13 cellular contexts compared by ENCODE assay signal in the genomic region with DNA sequence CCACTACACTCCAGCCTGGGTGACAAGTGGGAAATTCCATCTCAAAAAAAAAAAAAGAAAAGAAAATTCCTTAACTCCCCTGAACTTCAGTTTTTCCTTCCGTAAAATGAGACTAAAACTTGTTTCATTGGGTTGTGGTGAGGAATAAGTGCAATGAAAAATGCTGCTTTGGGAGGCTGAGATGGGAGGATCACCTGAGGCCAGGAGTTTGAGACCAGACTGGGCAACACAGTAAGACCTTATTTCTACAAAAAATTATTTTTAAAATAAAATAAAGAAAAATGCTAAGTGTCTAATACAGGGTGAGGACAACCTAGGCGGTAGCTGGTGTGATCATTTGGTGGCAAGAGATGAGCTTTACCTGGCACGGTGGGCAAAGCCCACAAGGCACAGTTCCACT. TPM values are rescaled to one million over a fixed set of nuclear protein-coding genes. Genes with fewer than 3 reads are reported as not detected.
DNase-seq lines count a peak whose midpoint lies in the region; ATAC-seq, FAIRE-seq and TF ChIP-seq lines count a peak whose summit lies in the region.
"Had no signal": no experiment of that assay in that cellular context is flagged by ENCODE, and none has a peak within 500 bp of the region (broad histone marks: within the 10 kb centered on the region; RNA-seq: fewer than 3 reads in every experiment).

No MANE protein-coding gene starts in this region.

- BruUV-seq in K562 (replicated peaks; lab: Mats Ljungman, UMichigan): no TSS peak

- H4K20me1 ChIP-seq in K562 (replicated peaks; ENCODE audit: control insufficient read depth, insufficient read depth, low read length): no peaks in the 10 kb centered on the region
- H4K20me1 ChIP-seq: BLaER1 treated with 17β-estradiol and CSF1 and Interleukin-3, amounts not matched to agents 10 nM and 100 nM had no signal

- no peaks in the 10 kb centered on the region for H3K9me1 ChIP-seq in K562 (ENCODE audit: control insufficient read depth, insufficient read depth, low read length)

- H3K9ac ChIP-seq in K562 (ENCODE audit: insufficient read depth in 1 of 2, low read depth in 2 of 2, low read length in 2 of 2): no peak overlapping the region
- no peak overlapping the region for H3K9ac ChIP-seq in kidney (ENCODE audit: low read length in 2 of 2)
- H3K9ac ChIP-seq: BLaER1 treated with 17β-estradiol and CSF1 and Interleukin-3, amounts not matched to agents 10 nM and 100 nM had no signal

- ATAC-seq in A549 (no peak), K562 (no peak), GM19023 (IDR thresholded peaks at IDR 0.05; ENCODE audit: unreplicated experiment) (no peak)

- peaks cover 49% of the 10 kb centered on the region for H3K4me1 Mint-ChIP-seq in HFFc6 (ENCODE audit: low read depth)

- H3K9me3 ChIP-seq in A549 (no peaks in the 10 kb centered on the region), K562 (replicated peaks; ENCODE audit: control insufficient read depth, insufficient read depth, low read depth, low read length) (no peaks in the 10 kb centered on the region), stomach (no peaks in the 10 kb centered on the region), kidney (ENCODE audit: control insufficient read depth in 1 of 2, low read length in 2 of 2) (no peaks in the 10 kb centered on the region)
- H3K9me3 ChIP-seq: BLaER1 treated with 17β-estradiol and CSF1 and Interleukin-3, amounts not matched to agents 10 nM and 100 nM had no signal

- WGBS in A549 (ENCODE audit: missing lambda C conversion rate): 94% methylated on average over 3 of the region's 3 CpGs
- 88% methylated on average over 3 of the region's 3 CpGs for WGBS in K562 (ENCODE audit: insufficient coverage, low coverage, missing lambda C conversion rate)
- WGBS in stomach, 5 donors: 94 to 98% (median 96%) methylated on average over 3 of the region's 3 CpGs

- H3K9me3 Mint-ChIP-seq in HFFc6: no peaks in the 10 kb centered on the region
- H3K9me3 Mint-ChIP-seq: H9 had no signal

- no peak overlapping the region for H3K4me3 Mint-ChIP-seq in HFFc6
- H3K4me3 Mint-ChIP-seq: CD4-positive, CD25-positive, alpha-beta regulatory T cell; H9 had no signal

- TF ChIP-seq POLR2A in A549 (IDR thresholded peaks at IDR 0.05; ENCODE audit: low read length): no peak
- TF ChIP-seq POLR2A in K562 (conservative IDR thresholded peaks at IDR 0.05): no peak
- TF ChIP-seq POLR2A in stomach (IDR thresholded peaks at IDR 0.05): no peak

- peaks cover 20% of the 10 kb centered on the region for H3K36me3 Mint-ChIP-seq in HFFc6 (ENCODE audit: low read depth)

- POLR2A ChIA-PET in A549 (lab: Yijun Ruan, JAX): interaction anchor here (1.3 kb wide), 1 partner anchor 25 kb away, joined by 3 read pairs; the partner anchor contains the start of gene DAZAP2
- POLR2A ChIA-PET in K562 (lab: Yijun Ruan, JAX): interaction anchor here (1.0 to 1.8 kb wide), 3 partner anchors 14 to 92 kb away, joined by 3 to 8 read pairs (median 3); partner anchors contain the start of gene DAZAP2

- no peaks in the 10 kb centered on the region for H3K27me3 Mint-ChIP-seq in HFFc6 (ENCODE audit: insufficient read depth)
- H3K27me3 Mint-ChIP-seq: CD4-positive, CD25-positive, alpha-beta regulatory T cell had no signal

- FAIRE-seq in A549 (lab: Jason Lieb, UNC) (no peak), K562 (lab: Jason Lieb, UNC) (no peak), kidney (lab: Jason Lieb, UNC) (no peak)

- H3K27me3 ChIP-seq in K562 (ENCODE audit: control insufficient read depth in 2 of 2, insufficient read depth in 2 of 2, low read length in 2 of 2) (no peaks in the 10 kb centered on the region), stomach (no peaks in the 10 kb centered on the region)
- H3K27me3 ChIP-seq: BLaER1 treated with 17β-estradiol and CSF1 and Interleukin-3, amounts not matched to agents 10 nM and 100 nM had no signal

- CTCF ChIA-PET in A549 (lab: Yijun Ruan, JAX) (interaction anchor here (0.6 to 5.8 kb wide), 18 partner anchors 7 to 103 kb away, joined by 3 to 120 read pairs (median 4); partner anchors contain the start of genes DAZAP2, POU6F1 and SMAGP), K562 (lab: Yijun Ruan, JAX; ENCODE audit: low intra/inter-chr PET ratio) (interaction anchor here (0.7 kb wide), 1 partner anchor 273 kb away, joined by 4 read pairs; no protein-coding TSS in a partner anchor)

- H3K4me1 ChIP-seq in A549: peaks cover 13% of the 10 kb centered on the region
- H3K4me1 ChIP-seq in K562 (replicated peaks in 1 of 2; ENCODE audit: control insufficient read depth in 2 of 2, insufficient read depth in 2 of 2, low read length in 2 of 2): peaks cover 0 to 9% of the 10 kb centered on the region in 2 experiments; a peak in 3 of 5 replicates
- peaks cover 0 to 26% (median 11%) of the 10 kb centered on the region in 4 donors for H3K4me1 ChIP-seq in stomach
- no peaks in the 10 kb centered on the region for H3K4me1 ChIP-seq in kidney (ENCODE audit: control insufficient read depth in 1 of 2, insufficient read depth in 1 of 2, low read depth in 1 of 2, low read length in 2 of 2)

- TF ChIP-seq CTCF in A549 (IDR thresholded peaks at IDR 0.05): no peak
- TF ChIP-seq CTCF in HFFc6 (IDR thresholded peaks at IDR 0.05): no peak
- no peak for TF ChIP-seq CTCF in K562 (IDR thresholded peaks at IDR 0.05 in 2 of 3, conservative IDR thresholded peaks at IDR 0.05 in 1 of 3; ENCODE audit: insufficient read depth in 2 of 3, low read depth in 1 of 3, low read length in 3 of 3)
- TF ChIP-seq CTCF in stomach (IDR thresholded peaks at IDR 0.05): no peak
- no peak for TF ChIP-seq CTCF in kidney (IDR thresholded peaks at IDR 0.05; ENCODE audit: borderline replicate concordance, extremely low read depth, insufficient read depth)

- no peak overlapping the region for H2AFZ ChIP-seq in K562 (ENCODE audit: low read depth, low read length)

- intact Hi-C loops in K562 (cut with micrococcal nuclease) (no loop called here), stomach (cut with DNase I; ENCODE audit: low total_unique reads) (no loop called here), kidney (cut with DNase I) (no loop called here)

- H3K27ac Mint-ChIP-seq in HFFc6: peak overlapping the region; percentile 65; the same call in 1 of the 2 replicates
- H3K27ac Mint-ChIP-seq: CD4-positive, CD25-positive, alpha-beta regulatory T cell; H9 had no signal

- peaks cover 18% of the 10 kb centered on the region; the same call in 2 of the 3 replicates for H3K79me2 ChIP-seq in K562 (ENCODE audit: control insufficient read depth, insufficient read depth, low read length)

- TF ChIP-seq EP300 in A549 (IDR thresholded peaks at IDR 0.05) (no peak), K562 (IDR thresholded peaks at IDR 0.05; ENCODE audit: low read length) (no peak), stomach (IDR thresholded peaks at IDR 0.05) (no peak)

- peaks cover 15% of the 10 kb centered on the region; the same call in 1 of the 3 replicates for H3K36me3 ChIP-seq in K562 (ENCODE audit: control insufficient read depth, insufficient read depth, low read length)
- H3K36me3 ChIP-seq in stomach: no peaks in the 10 kb centered on the region
- H3K36me3 ChIP-seq in kidney (ENCODE audit: control insufficient read depth in 1 of 2, insufficient read depth in 2 of 2, low read length in 2 of 2): no peaks in the 10 kb centered on the region

- H3K27ac ChIP-seq in A549 (peak overlapping the region in 1 of 2 experiments; percentile 44; a peak in 3 of 6 replicates), K562 (ENCODE audit: extremely low read depth, low read depth, low read length) (no peak overlapping the region), stomach (peak overlapping the region in 4 of 5 donors; percentile 7 to 60 (median 32)), kidney (ENCODE audit: low read depth in 2 of 2, low read length in 2 of 2) (no peak overlapping the region)
- H3K27ac ChIP-seq: 22Rv1; BLaER1 treated with 17β-estradiol and CSF1 and Interleukin-3, amounts not matched to agents 10 nM and 100 nM; HL-60 had no signal

- H3K4me2 ChIP-seq in A549 (peak overlapping the region; percentile 61), K562 (ENCODE audit: insufficient read depth, low read length) (no peak overlapping the region)

- TF ChIP-seq RAD21 in A549 (conservative IDR thresholded peaks at IDR 0.05 in 1 of 2, IDR thresholded peaks at IDR 0.05 in 1 of 2) (no peak), K562 (CRISPR knock-in tag; conservative IDR thresholded peaks at IDR 0.05 in 1 of 2, IDR thresholded peaks at IDR 0.05 in 1 of 2) (no peak)

- H3K4me3 ChIP-seq in A549 (no peak overlapping the region), K562 (no peak overlapping the region), stomach (no peak overlapping the region), kidney (ENCODE audit: low read length in 2 of 2) (no peak overlapping the region)
- H3K4me3 ChIP-seq: BLaER1 treated with 17β-estradiol and CSF1 and Interleukin-3, amounts not matched to agents 10 nM and 100 nM had no signal

- DNase-seq in A549 (ENCODE audit: low read depth in 1 of 2, low spot score in 1 of 2): no peak
- no peak for DNase-seq in HFFc6
- no peak for DNase-seq in K562 (ENCODE audit: extremely low read depth in 1 of 4, low spot score in 3 of 4)
- no peak for DNase-seq in stomach
- no peak for DNase-seq in kidney
- DNase-seq in foreskin melanocyte: no peak
- DNase-seq: KBM-7 had no signal

- in situ Hi-C loops in K562 (cut with MboI): no loop called here

RNA-seq across cellular contexts. Expression of gene SMAGP, which starts 6.9 kb away (rescaled TPM):
- polyA plus RNA-seq in A549 (2011; rRNA removed) (27.2 and 38.3 TPM in 2 replicates), A549 (2017; fragmentation: RNase III; extraction: RNeasy Plus Mini Kit Qiagen cat#74134 plus additional on column Dnase treatment) (14.8 to 16.4 TPM (median 15.5 TPM) in 3 replicates), K562 (2011; rRNA removed) (52.2 and 62.3 TPM in 2 replicates), K562 (2014; fragmentation: Illumina TruSeq; extraction: Trizol) (45.9 and 53.9 TPM in 2 replicates), K562 (2014; fragmentation: Nextera tagmentation; extraction: Ambion mirVana) (10 to 100 TPM; 26.0 to 29.9 TPM), K562 (2014; rRNA removed) (33.6 and 35.3 TPM in 2 replicates), stomach (10 to 100 TPM; 22.7 to 30.3 (median 28.4) TPM), kidney (ENCODE audit: insufficient read depth, low read depth, low replicate concordance) (22.8 TPM)
- 15.1 and 16.5 TPM in 2 replicates for polyA plus RNA-seq in A549 (2012; cell fraction: cytosol; rRNA removed)
- polyA plus RNA-seq in A549 (2012; cell fraction: nucleus; rRNA removed): 5.3 and 9.7 TPM in 2 replicates
- polyA minus RNA-seq in A549 (2011; rRNA and poly(A)+ RNA removed): 20.3 and 22.3 TPM in 2 replicates
- total RNA-seq in HFFc6 (2021; fragmentation: NEBNext Ultra II Directional; extraction: Animal tissue kit (Norgen Biotek cat#: 25700)): 10 to 100 TPM; 30.0 to 43.5 (median 32.5) TPM
- 33.1 and 42.1 TPM in 2 replicates for total RNA-seq in K562 (2011; cell fraction: chromatin; rRNA removed; ENCODE audit: low replicate concordance)
- 28.7 and 34.4 TPM in 2 replicates for total RNA-seq in K562 (2011; cell fraction: nucleolus; rRNA removed)
- total RNA-seq in K562 (2011; cell fraction: nucleoplasm; rRNA removed): 43.1 and 65.2 TPM in 2 replicates
- total RNA-seq in K562 (2014; rRNA removed) (23.1 and 26.4 TPM in 2 replicates), K562 (2014; rRNA removed; fragmentation: Illumina TruSeq; extraction: Trizol) (26.5 and 31.6 TPM in 2 replicates), K562 (2015; rRNA removed; fragmentation: Illumina TruSeq; extraction: Trizol) (24.9 and 25.3 TPM in 2 replicates), K562 (2021) (29.7 and 35.9 TPM in 2 replicates), stomach (10 to 100 TPM in 4 of 5 donors, 1 to 10 TPM in 1; 2.3 to 74.9 (median 26.8) TPM), kidney (28.5 TPM)
- polyA plus RNA-seq in K562 (2011; cell fraction: cytosol; rRNA removed): 47.6 and 61.5 TPM in 2 replicates
- 38.6 and 59.2 TPM in 2 replicates for polyA plus RNA-seq in K562 (2011; cell fraction: nucleus; rRNA removed)
- 40.6 and 110 TPM in 2 replicates for polyA plus RNA-seq in K562 (2012)
- 31.6 and 53.7 TPM in 2 replicates for polyA minus RNA-seq in K562 (2011; rRNA and poly(A)+ RNA removed)
- polyA minus RNA-seq in K562 (2011; cell fraction: cytosol; rRNA and poly(A)+ RNA removed): 14.2 and 22.0 TPM in 2 replicates
- polyA minus RNA-seq in K562 (2011; cell fraction: nucleus; rRNA and poly(A)+ RNA removed): 10.8 and 13.6 TPM in 2 replicates

RNA-seq across cellular contexts. Expression of gene DAZAP2, which starts 24.7 kb away (rescaled TPM):
- polyA plus RNA-seq in A549 (2011; rRNA removed): 375 and 459 TPM in 2 replicates
- polyA plus RNA-seq in A549 (2012; cell fraction: cytosol; rRNA removed): 562 and 808 TPM in 2 replicates
- polyA plus RNA-seq in A549 (2012; cell fraction: nucleus; rRNA removed): 357 and 411 TPM in 2 replicates
- 290 to 304 TPM (median 292 TPM) in 3 replicates for polyA plus RNA-seq in A549 (2017; fragmentation: RNase III; extraction: RNeasy Plus Mini Kit Qiagen cat#74134 plus additional on column Dnase treatment)
- 415 and 549 TPM in 2 replicates for polyA minus RNA-seq in A549 (2011; rRNA and poly(A)+ RNA removed)
- total RNA-seq in HFFc6 (2021; fragmentation: NEBNext Ultra II Directional; extraction: Animal tissue kit (Norgen Biotek cat#: 25700)): 100 to 1,000 TPM in 4 of 6 experiments, 10 to 100 TPM in 2; 84.7 to 137 (median 117) TPM
- 65.3 and 70.8 TPM in 2 replicates for total RNA-seq in K562 (2011; cell fraction: chromatin; rRNA removed; ENCODE audit: low replicate concordance)
- total RNA-seq in K562 (2011; cell fraction: nucleolus; rRNA removed): 50.3 and 56.7 TPM in 2 replicates
- 71.7 and 79.8 TPM in 2 replicates for total RNA-seq in K562 (2011; cell fraction: nucleoplasm; rRNA removed)
- total RNA-seq in K562 (2014; rRNA removed): 111 and 116 TPM in 2 replicates
- 144 and 149 TPM in 2 replicates for total RNA-seq in K562 (2014; rRNA removed; fragmentation: Illumina TruSeq; extraction: Trizol)
- 194 and 195 TPM in 2 replicates for total RNA-seq in K562 (2015; rRNA removed; fragmentation: Illumina TruSeq; extraction: Trizol)
- 129 and 132 TPM in 2 replicates for total RNA-seq in K562 (2021)
- polyA plus RNA-seq in K562 (2011; rRNA removed): 329 and 342 TPM in 2 replicates
- 426 and 578 TPM in 2 replicates for polyA plus RNA-seq in K562 (2011; cell fraction: cytosol; rRNA removed)
- polyA plus RNA-seq in K562 (2011; cell fraction: nucleus; rRNA removed): 135 and 184 TPM in 2 replicates
- 215 and 432 TPM in 2 replicates for polyA plus RNA-seq in K562 (2012)
- 276 and 289 TPM in 2 replicates for polyA plus RNA-seq in K562 (2014; fragmentation: Illumina TruSeq; extraction: Trizol)
- polyA plus RNA-seq in K562 (2014; fragmentation: Nextera tagmentation; extraction: Ambion mirVana): 100 to 1,000 TPM; 364 to 668 TPM
- 227 and 282 TPM in 2 replicates for polyA plus RNA-seq in K562 (2014; rRNA removed)
- 188 and 248 TPM in 2 replicates for polyA minus RNA-seq in K562 (2011; rRNA and poly(A)+ RNA removed)
- 112 and 122 TPM in 2 replicates for polyA minus RNA-seq in K562 (2011; cell fraction: cytosol; rRNA and poly(A)+ RNA removed)
- 28.7 and 52.4 TPM in 2 replicates for polyA minus RNA-seq in K562 (2011; cell fraction: nucleus; rRNA and poly(A)+ RNA removed)
- total RNA-seq in stomach: 100 to 1,000 TPM in 3 of 5 donors, 10 to 100 TPM in 2; 37.4 to 149 (median 144) TPM
- 100 to 1,000 TPM; 141 to 547 (median 311) TPM for polyA plus RNA-seq in stomach
- total RNA-seq in kidney: 319 TPM
- polyA plus RNA-seq in kidney (ENCODE audit: insufficient read depth, low read depth, low replicate concordance): 363 TPM

RNA-seq across cellular contexts. Expression of gene POU6F1, which starts 45.5 kb away (rescaled TPM):
- polyA plus RNA-seq in A549 (2011; rRNA removed) (1.3 and 1.7 TPM in 2 replicates), A549 (2017; fragmentation: RNase III; extraction: RNeasy Plus Mini Kit Qiagen cat#74134 plus additional on column Dnase treatment) (0.58 to 0.92 TPM (median 0.77 TPM) in 3 replicates), K562 (2011; rRNA removed) (3.0 and 3.4 TPM in 2 replicates), K562 (2014; fragmentation: Illumina TruSeq; extraction: Trizol) (1.1 and 1.4 TPM in 2 replicates), K562 (2014; fragmentation: Nextera tagmentation; extraction: Ambion mirVana) (under 1 TPM; 0.14 to 0.25 TPM), K562 (2014; rRNA removed) (0.78 and 1.4 TPM in 2 replicates), stomach (1 to 10 TPM; 3.8 to 5.7 (median 5.1) TPM), kidney (ENCODE audit: insufficient read depth, low read depth, low replicate concordance) (5.2 TPM)
- polyA plus RNA-seq in A549 (2012; cell fraction: cytosol; rRNA removed): 1.3 TPM in 2 replicates
- 3.5 and 4.2 TPM in 2 replicates for polyA plus RNA-seq in A549 (2012; cell fraction: nucleus; rRNA removed)
- polyA minus RNA-seq in A549 (2011; rRNA and poly(A)+ RNA removed): 2.9 and 4.3 TPM in 2 replicates
- 1 to 10 TPM; 3.6 to 5.8 (median 4.2) TPM for total RNA-seq in HFFc6 (2021; fragmentation: NEBNext Ultra II Directional; extraction: Animal tissue kit (Norgen Biotek cat#: 25700))
- 8.6 and 29.6 TPM in 2 replicates for total RNA-seq in K562 (2011; cell fraction: chromatin; rRNA removed; ENCODE audit: low replicate concordance)
- 5.3 and 7.0 TPM in 2 replicates for total RNA-seq in K562 (2011; cell fraction: nucleolus; rRNA removed)
- 13.7 and 24.2 TPM in 2 replicates for total RNA-seq in K562 (2011; cell fraction: nucleoplasm; rRNA removed)
- total RNA-seq in K562 (2014; rRNA removed) (0.36 and 1.3 TPM in 2 replicates), K562 (2014; rRNA removed; fragmentation: Illumina TruSeq; extraction: Trizol) (1.4 and 2.0 TPM in 2 replicates), K562 (2015; rRNA removed; fragmentation: Illumina TruSeq; extraction: Trizol) (0.98 and 1.1 TPM in 2 replicates), K562 (2021) (3.3 and 4.0 TPM in 2 replicates), stomach (10 to 100 TPM in 3 of 5 donors, 1 to 10 TPM in 2; 5.9 to 16.8 (median 12.9) TPM), kidney (20.0 TPM)
- 1.2 and 1.3 TPM in 2 replicates for polyA plus RNA-seq in K562 (2011; cell fraction: cytosol; rRNA removed)
- polyA plus RNA-seq in K562 (2011; cell fraction: nucleus; rRNA removed): 7.9 and 10.0 TPM in 2 replicates
- 0.89 and 5.9 TPM in 2 replicates for polyA plus RNA-seq in K562 (2012)
- polyA minus RNA-seq in K562 (2011; rRNA and poly(A)+ RNA removed): 1.5 and 1.6 TPM in 2 replicates
- 2.1 and 2.3 TPM in 2 replicates for polyA minus RNA-seq in K562 (2011; cell fraction: cytosol; rRNA and poly(A)+ RNA removed)
- 2.3 and 3.6 TPM in 2 replicates for polyA minus RNA-seq in K562 (2011; cell fraction: nucleus; rRNA and poly(A)+ RNA removed)

Comparison
In these comparisons a context has a peak if more than half of its experiments do, and no peak if none do; other contexts are left out.
1. H3K27ac ChIP-seq: peak in stomach (4 of 5); none in K562 (single experiment) and kidney (0 of 2).